In genomic region chr1:52140633-52141512, GRCh38 we compare ENCODE assay signal across 8 cellular contexts. TPM values are rescaled to one million over a fixed set of nuclear protein-coding genes. Genes with fewer than 3 reads are reported as not detected.
DNase-seq lines count a peak whose midpoint lies in the region; ATAC-seq and TF ChIP-seq lines count a peak whose summit lies in the region.

No MANE protein-coding gene starts in this region.

- peak overlapping the region; percentile 85 to 89 (median 87) for H3K4me3 Mint-ChIP-seq in brain

- TF ChIP-seq CTCF in BE2C (IDR thresholded peaks at IDR 0.05; ENCODE audit: low read depth, low read length) (no peak), brain (conservative IDR thresholded peaks at IDR 0.05) (no peak)

- H3K36me3 ChIP-seq in BE2C (no peaks in the 10 kb centered on the region), mucosa of rectum (ENCODE audit: control insufficient read depth in 2 of 2, insufficient read depth in 2 of 2, low read length in 2 of 2) (no peaks in the 10 kb centered on the region)

- H3K27me3 ChIP-seq in BE2C (no peaks in the 10 kb centered on the region), mucosa of rectum (ENCODE audit: control insufficient read depth in 2 of 2, insufficient read depth in 2 of 2, low read length in 2 of 2) (no peaks in the 10 kb centered on the region)

- peak overlapping the region; percentile 70 to 85 for H3K27ac ChIP-seq in mucosa of rectum (ENCODE audit: low read depth in 2 of 2, low read length in 2 of 2)

- H3K9ac ChIP-seq in mucosa of rectum (ENCODE audit: low read depth in 1 of 2, low read length in 2 of 2): peak overlapping the region; percentile 75 to 92

- H3K27ac Mint-ChIP-seq in brain: peak overlapping the region; percentile 80 to 96 (median 84)

- H3K4me3 ChIP-seq in BE2C (ENCODE audit: low read depth, low read length) (peak overlapping the region; percentile 56), mucosa of rectum (ENCODE audit: low read length in 2 of 2) (peak overlapping the region in 1 of 2 donors; percentile 68)

- H3K9me3 Mint-ChIP-seq in brain: no peaks in the 10 kb centered on the region

- in situ Hi-C loops in KBM-7 (cut with MboI; ENCODE audit: low pct_unique_long_range_greater_than_20kb, low sequenced_read_pairs): no loop called here

- H3K4me1 Mint-ChIP-seq in brain: peaks cover 42% of the 10 kb centered on the region

- peaks cover 12% of the 10 kb centered on the region for H3K27me3 Mint-ChIP-seq in brain

- H3K4me1 ChIP-seq in BE2C (no peaks in the 10 kb centered on the region), mucosa of rectum (ENCODE audit: control insufficient read depth in 2 of 2, insufficient read depth in 2 of 2, low read length in 2 of 2) (peaks cover 8 to 18% of the 10 kb centered on the region in 2 donors)

- H3K36me3 Mint-ChIP-seq in brain: no peaks in the 10 kb centered on the region

- DNase-seq in BE2C (no peak), KBM-7 (peak; percentile 53), HPDE6-E6E7 (ENCODE audit: extremely low spot score) (no peak)
- no peak for DNase-seq in stimulated activated naive CD4-positive, alpha-beta T cell treated with Interleukin-2 at 50 U/mL for 16 hours (lab: John Stamatoyannopoulos, UW)
- no peak for DNase-seq in activated effector memory CD4-positive, alpha-beta T cell treated with Interleukin-2 at 50 U/mL for 16 hours

- H3K9me3 ChIP-seq in BE2C (no peaks in the 10 kb centered on the region), mucosa of rectum (ENCODE audit: control insufficient read depth in 2 of 2, low read length in 2 of 2) (no peaks in the 10 kb centered on the region)

- ATAC-seq in HG02938 (IDR thresholded peaks at IDR 0.05; ENCODE audit: unreplicated experiment): no peak

RNA-seq across cellular contexts. Expression of gene ZFYVE9, which starts 1.0 kb away (rescaled TPM):
- 10.3 TPM for polyA plus RNA-seq in BE2C (2012; ENCODE audit: insufficient read depth, insufficient read length, low read depth)
- 13.7 TPM for polyA plus RNA-seq in brain (ENCODE audit: insufficient read depth, low read depth, low replicate concordance)
